Comparison of ENCODE assay signal across 8 cellular contexts in the genomic region with DNA sequence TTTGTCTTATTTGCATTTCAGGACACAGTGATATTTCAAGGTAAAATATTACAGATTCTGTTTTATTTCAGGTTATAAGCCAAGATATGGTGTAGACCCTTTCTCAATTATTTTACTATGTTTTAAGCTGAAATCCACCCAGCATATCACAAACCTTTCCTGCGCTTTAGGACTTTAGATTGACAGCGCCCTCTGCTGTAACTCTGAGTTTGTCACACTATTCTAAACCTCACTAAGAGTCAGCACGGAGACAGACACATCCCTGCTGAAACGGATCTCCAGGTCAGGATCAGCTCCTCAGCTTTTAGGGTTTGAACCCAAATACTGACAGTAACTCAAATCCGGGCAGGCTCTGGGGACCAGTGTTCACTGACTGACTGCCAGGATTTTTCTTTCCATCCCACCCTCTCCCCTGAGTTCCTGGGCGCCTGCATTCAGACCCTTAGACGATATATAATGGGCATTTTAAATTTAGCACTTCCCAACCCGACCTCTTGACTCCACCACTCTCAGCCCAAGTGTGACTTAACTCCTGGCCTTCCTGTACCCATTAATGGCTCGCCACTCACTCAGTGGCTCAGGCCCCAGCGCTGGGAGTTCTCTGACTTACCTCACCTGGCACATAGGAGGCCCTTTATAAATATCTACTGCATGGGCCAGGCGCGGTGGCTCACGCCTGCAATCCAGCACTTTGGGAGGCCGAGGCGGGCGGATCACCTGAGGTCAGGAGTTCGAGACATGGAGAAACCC. TPM values are rescaled to one million over a fixed set of nuclear protein-coding genes. Genes with fewer than 3 reads are reported as not detected.
A peak's percentile ranks its signal among the peaks of the same experiment; 100 is the strongest.
DNase-seq lines count a peak whose midpoint lies in the region; ATAC-seq lines count a peak whose summit lies in the region.

No MANE protein-coding gene starts in this region.

- POLR2A ChIA-PET in activated CD4-positive, alpha-beta memory T cell treated with anti-CD3 and anti-CD28 coated beads for 36 hours (lab: Charles Lee) = no interaction called here

- no peak overlapping the region for H3K27ac Mint-ChIP-seq in activated CD4-positive, alpha-beta memory T cell treated with anti-CD3 and anti-CD28 coated beads for 36 hours

- DNase-seq in Right ventricle myocardium superior (no peak), Right ventricle myocardium inferior (ENCODE audit: missing footprints) (no peak), NCI-H2171 treated with DMSO at 0.1 percent for 48 hours (lab: John Stamatoyannopoulos, UW) (peak; percentile 56), glomerular visceral epithelial cell (ENCODE audit: extremely low spot score) (peak; percentile 68), retina (peak; percentile 61)
- peak; percentile 40 for DNase-seq in activated CD4-positive, alpha-beta memory T cell treated with anti-CD3 and anti-CD28 coated beads for 36 hours

- intact Hi-C loops in Right ventricle myocardium superior (cut with DNase I) (no loop called here), Right ventricle myocardium inferior (cut with DNase I) (loop anchor here (2.0 kb wide), 1 partner anchor 136 kb away; no protein-coding TSS in a partner anchor)
- intact Hi-C loops in activated CD4-positive, alpha-beta memory T cell treated with anti-CD3 and anti-CD28 coated beads for 36 hours (cut with micrococcal nuclease) = loop anchor here (1.0 kb wide), 1 partner anchor 135 kb away; no protein-coding TSS in a partner anchor

- ATAC-seq in Right ventricle myocardium superior (ENCODE audit: poor library complexity) = peak; percentile 66
- no peak for ATAC-seq in Right ventricle myocardium inferior
- ATAC-seq in HG02571 (IDR thresholded peaks at IDR 0.05; ENCODE audit: unreplicated experiment) = peak; percentile 58
- ATAC-seq in GM21423 (IDR thresholded peaks at IDR 0.05; ENCODE audit: unreplicated experiment) = no peak

- peaks cover 14% of the 10 kb centered on the region for H3K27me3 Mint-ChIP-seq in activated CD4-positive, alpha-beta memory T cell treated with anti-CD3 and anti-CD28 coated beads for 36 hours

- H3K36me3 Mint-ChIP-seq in activated CD4-positive, alpha-beta memory T cell treated with anti-CD3 and anti-CD28 coated beads for 36 hours = no peaks in the 10 kb centered on the region

- CTCF ChIA-PET in activated CD4-positive, alpha-beta memory T cell treated with anti-CD3 and anti-CD28 coated beads for 36 hours (lab: Charles Lee) = interaction anchor here (0.6 to 8.4 kb wide), 11 partner anchors 10 to 1049 kb away, joined by 3 to 72 read pairs (median 4); no protein-coding TSS in a partner anchor

- no peak overlapping the region for H3K4me3 Mint-ChIP-seq in activated CD4-positive, alpha-beta memory T cell treated with anti-CD3 and anti-CD28 coated beads for 36 hours

- H3K9me3 Mint-ChIP-seq in activated CD4-positive, alpha-beta memory T cell treated with anti-CD3 and anti-CD28 coated beads for 36 hours = no peaks in the 10 kb centered on the region

- H3K4me1 Mint-ChIP-seq in activated CD4-positive, alpha-beta memory T cell treated with anti-CD3 and anti-CD28 coated beads for 36 hours (ENCODE audit: low read depth) = no peaks in the 10 kb centered on the region

RNA-seq across cellular contexts. Expression of gene TLX3, which starts 33.5 kb away (rescaled TPM):
- total RNA-seq in Right ventricle myocardium superior = not detected
- total RNA-seq in Right ventricle myocardium inferior = not detected
- not detected for total RNA-seq in activated CD4-positive, alpha-beta memory T cell treated with anti-CD3 and anti-CD28 coated beads for 36 hours

RNA-seq across cellular contexts. Expression of gene NPM1, which starts 45.1 kb away (rescaled TPM):
- total RNA-seq in Right ventricle myocardium superior (342 TPM), Right ventricle myocardium inferior (365 TPM)
- 1,000 to 10,000 TPM; 2,483 to 2,592 TPM for total RNA-seq in activated CD4-positive, alpha-beta memory T cell treated with anti-CD3 and anti-CD28 coated beads for 36 hours

Comparison
In these comparisons a context has a peak if more than half of its experiments do, and no peak if none do; other contexts are left out.
1. ATAC-seq: peak in Right ventricle myocardium superior (single experiment) and HG02571 (single experiment); none in Right ventricle myocardium inferior (single experiment) and GM21423 (single experiment).
2. DNase-seq: peak in NCI-H2171 treated with DMSO at 0.1 percent for 48 hours (single experiment), activated CD4-positive, alpha-beta memory T cell treated with anti-CD3 and anti-CD28 coated beads for 36 hours (single experiment), glomerular visceral epithelial cell (single experiment) and retina (single experiment); none in Right ventricle myocardium superior (single experiment) and Right ventricle myocardium inferior (single experiment).